In genomic region chr2:234564719-234565118, GRCh38 we compare ENCODE assay signal across 8 cellular contexts.
A peak's percentile ranks its signal among the peaks of the same experiment; 100 is the strongest.
DNase-seq lines count a peak whose midpoint lies in the region; ATAC-seq, FAIRE-seq and TF ChIP-seq lines count a peak whose summit lies in the region.
"Had no signal": no experiment of that assay in that cellular context is flagged by ENCODE, and none has a peak within 500 bp of the region (broad histone marks: within the 10 kb centered on the region; RNA-seq: fewer than 3 reads in every experiment).

No MANE protein-coding gene starts in this region.

- H2AK5ac ChIP-seq in H1 (ENCODE audit: low read depth, low read length) = no peak overlapping the region

- H2BK120ac ChIP-seq in H1 (replicated peaks; ENCODE audit: low read depth, low read length) = no peak overlapping the region

- H3K4me3 ChIP-seq in H1 (ENCODE audit: extremely low read depth in 1 of 4, insufficient read depth in 2 of 4, low read depth in 3 of 4, low read length in 4 of 4) (no peak overlapping the region), retinal pigment epithelial cell (ENCODE audit: low read length) (no peak overlapping the region)
- H3K4me3 ChIP-seq: tibial artery had no signal

- no peak overlapping the region for H4K8ac ChIP-seq in H1 (ENCODE audit: extremely low read depth, insufficient read depth, low read length)

- TF ChIP-seq POLR2A in H1 (IDR thresholded peaks at IDR 0.05; ENCODE audit: control extremely low read depth in 1 of 2, low read depth in 2 of 2, low read length in 2 of 2) = no peak

- no peak overlapping the region for H2BK5ac ChIP-seq in H1 (ENCODE audit: low read depth, low read length)

- H3K27me3 ChIP-seq in H1 (replicated peaks in 1 of 4; ENCODE audit: control insufficient read depth in 3 of 4, extremely low read depth in 1 of 4, insufficient read depth in 3 of 4, low read length in 3 of 4) = no peaks in the 10 kb centered on the region

- 75% methylated on average over 2 of the region's 2 CpGs; no CpG with 5 or more reads in 1 of the 2 experiments for WGBS in H1 (ENCODE audit: extremely low coverage in 1 of 2, insufficient coverage in 1 of 2, insufficient read length in 1 of 2, insufficient replicate concordance in 2 of 2, low coverage in 1 of 2, low lambda C conversion rate in 2 of 2, missing lambda C conversion rate in 1 of 2), 2 experiments

- no peak overlapping the region for H2BK20ac ChIP-seq in H1 (ENCODE audit: low read length)

- H3K36me3 ChIP-seq in H1 (ENCODE audit: control insufficient read depth in 2 of 4, insufficient read depth in 4 of 4, low read length in 3 of 4) = no peaks in the 10 kb centered on the region
- H3K36me3 ChIP-seq: tibial artery had no signal

- H3K9ac ChIP-seq in H1 (replicated peaks in 1 of 4; ENCODE audit: extremely low read depth in 1 of 4, low read depth in 3 of 4, low read length in 3 of 4) = no peak overlapping the region

- H3K79me1 ChIP-seq in H1 (ENCODE audit: low read depth, low read length) = no peaks in the 10 kb centered on the region

- TF ChIP-seq CTCF in H1 (IDR thresholded peaks at IDR 0.05; ENCODE audit: control extremely low read depth in 1 of 3, insufficient read depth in 1 of 3, low read depth in 1 of 3, low read length in 3 of 3) (no peak), retinal pigment epithelial cell (conservative IDR thresholded peaks at IDR 0.05; ENCODE audit: low read depth, low read length) (peak; percentile 33)

- H3K9me3 ChIP-seq in H1 (ENCODE audit: insufficient read depth in 2 of 2, low read depth in 1 of 2, low read length in 1 of 2) = peaks cover 3 to 4% of the 10 kb centered on the region in 2 experiments; a peak in 2 of 4 replicates
- H3K9me3 ChIP-seq: tibial artery had no signal

- H3K18ac ChIP-seq in H1 (ENCODE audit: extremely low read depth, low read length) = no peak overlapping the region

- no peak for FAIRE-seq in H1 (lab: Jason Lieb, UNC)

- H2AFZ ChIP-seq in H1 (ENCODE audit: low read length) = no peak overlapping the region

- TF ChIP-seq RAD21 in H1 (IDR thresholded peaks at IDR 0.05 in 1 of 2, conservative IDR thresholded peaks at IDR 0.05 in 1 of 2; ENCODE audit: low read depth in 2 of 2, low read length in 2 of 2) = peak; percentile 15 to 38; a peak in 3 of 4 replicates

- H2BK12ac ChIP-seq in H1 (ENCODE audit: low read depth, low read length) = no peak overlapping the region

- H3K56ac ChIP-seq in H1 (replicated peaks; ENCODE audit: insufficient read length, low read depth, low read length) = no peak overlapping the region

- no peaks in the 10 kb centered on the region for H3K79me2 ChIP-seq in H1 (ENCODE audit: control insufficient read depth in 1 of 2, insufficient read depth in 2 of 2, low read length in 2 of 2)

- peak; percentile 54 for DNase-seq in H4 (ENCODE audit: low spot score)
- peak; percentile 80 for DNase-seq in NCI-H345 (lab: John Stamatoyannopoulos, UW)
- DNase-seq in H1 (ENCODE audit: low read depth in 1 of 2, low spot score in 2 of 2) = no peak
- no peak for DNase-seq in retinal pigment epithelial cell (ENCODE audit: low read depth)
- DNase-seq in NCI-H526 treated with DMSO at 0.1 percent for 48 hours (lab: John Stamatoyannopoulos, UW) = no peak
- DNase-seq: tibial artery had no signal

- CTCF ChIA-PET in H1 (lab: Charles Lee; ENCODE audit: partially characterized antibody) = interaction anchor here (1.0 to 2.8 kb wide), 3 partner anchors 12 to 47 kb away, joined by 3 to 15 read pairs (median 9); no protein-coding TSS in a partner anchor

- H3K23ac ChIP-seq in H1 (ENCODE audit: insufficient read length) = no peak overlapping the region

- H4K91ac ChIP-seq in H1 (replicated peaks; ENCODE audit: insufficient read length, low read length) = no peak overlapping the region

- H3K27ac ChIP-seq in H1 (ENCODE audit: low read depth, low read length) = no peak overlapping the region
- H3K27ac ChIP-seq: tibial artery had no signal

- H2BK15ac ChIP-seq in H1 (ENCODE audit: low read length) = no peak overlapping the region

- no peaks in the 10 kb centered on the region for H4K20me1 ChIP-seq in H1 (replicated peaks in 1 of 2; ENCODE audit: control insufficient read depth in 1 of 2, insufficient read depth in 2 of 2, low read length in 2 of 2)

- ATAC-seq in GM21619 (IDR thresholded peaks at IDR 0.05; ENCODE audit: unreplicated experiment) = no peak
- ATAC-seq in GM21825 (IDR thresholded peaks at IDR 0.05; ENCODE audit: unreplicated experiment) = no peak

- H3K4ac ChIP-seq in H1 (replicated peaks; ENCODE audit: insufficient read length, low read depth, low read length) = no peak overlapping the region

- no peaks in the 10 kb centered on the region for H3K4me1 ChIP-seq in H1 (replicated peaks in 1 of 4; ENCODE audit: control insufficient read depth in 3 of 4, insufficient read depth in 4 of 4, low read length in 3 of 4)
- H3K4me1 ChIP-seq: tibial artery had no signal

- no peaks in the 10 kb centered on the region for H3K23me2 ChIP-seq in H1 (ENCODE audit: low read depth, low read length)

- POLR2A ChIA-PET in H1 (lab: Charles Lee; ENCODE audit: partially characterized antibody) = no interaction called here

- H4K5ac ChIP-seq in H1 (ENCODE audit: insufficient read length, low read depth, low read length) = no peak overlapping the region

- no peak overlapping the region for H3K14ac ChIP-seq in H1 (ENCODE audit: insufficient read length)

- no peak overlapping the region for H3K4me2 ChIP-seq in H1 (ENCODE audit: insufficient read depth in 1 of 2, low read depth in 2 of 2, low read length in 2 of 2)

- TF ChIP-seq EP300 in H1 (IDR thresholded peaks at IDR 0.05; ENCODE audit: borderline replicate concordance in 1 of 2, low read depth in 2 of 2, low read length in 2 of 2) = no peak

TF ChIP-seq in H1, 55 proteins besides CTCF, POLR2A, EP300 and RAD21:
- TF ChIP-seq YY1 (IDR thresholded peaks at IDR 0.05; ENCODE audit: low read depth, low read length) (no peak), EGR1 (IDR thresholded peaks at IDR 0.05; ENCODE audit: borderline replicate concordance, low read depth, low read length) (no peak), CHD2 (IDR thresholded peaks at IDR 0.05; ENCODE audit: low read length) (no peak), TAF7 (optimal IDR thresholded peaks at IDR 0.05; ENCODE audit: borderline replicate concordance, low read depth, low read length) (no peak), PHF8 (conservative IDR thresholded peaks at IDR 0.05; ENCODE audit: low read depth, low read length) (no peak)

Comparison
In these comparisons a context has a peak if more than half of its experiments do, and no peak if none do; other contexts are left out.
1. DNase-seq: peak in H4 (single experiment) and NCI-H345 (single experiment); none in H1 (0 of 2), retinal pigment epithelial cell (single experiment) and NCI-H526 treated with DMSO at 0.1 percent for 48 hours (single experiment).